Comparison of ENCODE assay signal across 15 cellular contexts in genomic region chr4:86918539-86919072, GRCh38. TPM values are rescaled to one million over a fixed set of nuclear protein-coding genes. Genes with fewer than 3 reads are reported as not detected.
DNase-seq lines count a peak whose midpoint lies in the region; ATAC-seq, FAIRE-seq and TF ChIP-seq lines count a peak whose summit lies in the region.
"Had no signal": no experiment of that assay in that cellular context is flagged by ENCODE, and none has a peak within 500 bp of the region (broad histone marks: within the 10 kb centered on the region; RNA-seq: fewer than 3 reads in every experiment).

No MANE protein-coding gene starts in this region.

- peak; percentile 86 for DNase-seq in IMR-90
- DNase-seq in bronchial epithelial cell (ENCODE audit: low read depth): peak; percentile 36
- peak; percentile 88 for DNase-seq in mesenchymal stem cell
- DNase-seq in H54 (ENCODE audit: insufficient read length, low spot score): no peak
- no peak for DNase-seq in stimulated activated CD4-positive, alpha-beta T cell treated with anti-CD3 and anti-CD28 coated beads, Interleukin-15, amount 100 ng/mL, for 24 hours
- no peak for DNase-seq in H7
- DNase-seq: activated naive CD4-positive, alpha-beta T cell treated with Interleukin-2 at 50 U/mL for 16 hours; NCI-H1105 treated with DMSO at 0.1 percent for 48 hours; NCI-H2227 treated with DMSO at 0.1 percent for 48 hours; nephron progenitor cell; right lobe of liver; SK-N-SH; stomach had no signal

- H2BK12ac ChIP-seq in mesenchymal stem cell (ENCODE audit: low read length in 2 of 2): no peak overlapping the region

- H3K36me3 ChIP-seq in ACC112 (ENCODE audit: insufficient read depth, low read length) (0 out of 2 replicates have a peak, but pooled peaks cover 3% of the 10 kb centered on the region), IMR-90 (ENCODE audit: control insufficient read depth, insufficient read depth, low read length) (no peaks in the 10 kb centered on the region), bronchial epithelial cell (ENCODE audit: control insufficient read depth, insufficient read depth, low read length) (no peaks in the 10 kb centered on the region), mesenchymal stem cell (ENCODE audit: control insufficient read depth in 1 of 2, insufficient read depth in 2 of 2, low read depth in 1 of 2, low read length in 2 of 2) (no peaks in the 10 kb centered on the region), H7 (replicated peaks; ENCODE audit: control insufficient read depth, insufficient read depth, low read length) (no peaks in the 10 kb centered on the region)
- H3K36me3 ChIP-seq: right lobe of liver had no signal

- no peak overlapping the region; the same call in 1 of the 2 replicates for H4K5ac ChIP-seq in IMR-90 (ENCODE audit: low read depth, low read length)

- TF ChIP-seq RAD21 in IMR-90 (IDR thresholded peaks at IDR 0.05; ENCODE audit: low read length): no peak

- peak overlapping the region; percentile 34 for H2BK5ac ChIP-seq in IMR-90 (ENCODE audit: low read depth, low read length, poor library complexity, severe bottlenecking)
- H2BK5ac ChIP-seq in mesenchymal stem cell (ENCODE audit: low read depth, low read length, poor library complexity, severe bottlenecking): no peak overlapping the region

- no peak overlapping the region for H3K4me3 ChIP-seq in ACC112 (ENCODE audit: low read depth, low read length)
- H3K4me3 ChIP-seq in IMR-90 (ENCODE audit: insufficient read depth, low read depth, low read length): no peak overlapping the region
- H3K4me3 ChIP-seq in bronchial epithelial cell (ENCODE audit: low read depth, low read length): no peak overlapping the region
- no peak overlapping the region for H3K4me3 ChIP-seq in mesenchymal stem cell (ENCODE audit: insufficient read depth in 1 of 2, low read depth in 1 of 2, low read length in 2 of 2)
- H3K4me3 ChIP-seq in H7 (ENCODE audit: insufficient read depth, low read depth, low read length): no peak overlapping the region
- H3K4me3 ChIP-seq: right lobe of liver, stomach had no signal

- no peak overlapping the region for H3K56ac ChIP-seq in IMR-90 (ENCODE audit: extremely low read depth, insufficient read depth, low read length)

- intact Hi-C loops in IMR-90 (cut with micrococcal nuclease): no loop called here

- H3K18ac ChIP-seq in IMR-90 (ENCODE audit: low read depth, low read length) (no peak overlapping the region), mesenchymal stem cell (ENCODE audit: low read depth in 1 of 2, low read length in 2 of 2) (no peak overlapping the region)

- no peak overlapping the region for H3K9ac ChIP-seq in IMR-90 (ENCODE audit: low read depth, low read length)
- H3K9ac ChIP-seq in mesenchymal stem cell (ENCODE audit: low read length): peak overlapping the region; percentile 71
- H3K9ac ChIP-seq: SK-N-SH had no signal

- WGBS in IMR-90 (ENCODE audit: extremely low coverage in 2 of 2, insufficient read length in 1 of 2), 2 experiments: no CpG with 5 or more reads among the region's 3 CpGs
- 66% methylated on average over 3 of the region's 3 CpGs for WGBS in mesenchymal stem cell

- FAIRE-seq in bronchial epithelial cell (lab: Jason Lieb, UNC): no peak
- FAIRE-seq in H54 (lab: Jason Lieb, UNC): no peak

- H3K27ac ChIP-seq in ACC112 (ENCODE audit: low read depth, low read length) (peak overlapping the region; percentile 79), IMR-90 (ENCODE audit: insufficient read depth, low read length) (no peak overlapping the region), mesenchymal stem cell (ENCODE audit: low read length, poor library complexity, severe bottlenecking) (no peak overlapping the region)
- H3K27ac ChIP-seq: right lobe of liver, stomach had no signal

- H4K20me1 ChIP-seq in IMR-90 (ENCODE audit: insufficient read depth, low read length): no peaks in the 10 kb centered on the region

- H3K27me3 ChIP-seq in ACC112 (ENCODE audit: insufficient read depth, low read length): no peaks in the 10 kb centered on the region
- H3K27me3 ChIP-seq in IMR-90 (ENCODE audit: control insufficient read depth, insufficient read depth, low read length): no peaks in the 10 kb centered on the region
- no peaks in the 10 kb centered on the region for H3K27me3 ChIP-seq in bronchial epithelial cell (ENCODE audit: control insufficient read depth, insufficient read depth, low read length)
- no peaks in the 10 kb centered on the region for H3K27me3 ChIP-seq in mesenchymal stem cell (ENCODE audit: control insufficient read depth in 1 of 2, insufficient read depth in 1 of 2, low read length in 2 of 2)
- no peaks in the 10 kb centered on the region for H3K27me3 ChIP-seq in H7 (ENCODE audit: control insufficient read depth, insufficient read depth, low read length)
- H3K27me3 ChIP-seq: right lobe of liver, stomach had no signal

- H2AK5ac ChIP-seq in IMR-90 (ENCODE audit: low read depth, low read length): no peak overlapping the region
- H2AK5ac ChIP-seq in mesenchymal stem cell (ENCODE audit: low read length, severe bottlenecking): no peak overlapping the region

- peak overlapping the region; percentile 47 for H2AK9ac ChIP-seq in IMR-90 (replicated peaks; ENCODE audit: low read depth, low read length, poor library complexity)

- H4K8ac ChIP-seq in IMR-90 (ENCODE audit: low read depth in 2 of 2, low read length in 2 of 2) (peak overlapping the region in 1 of 2 experiments; percentile 49; a peak in 1 of 4 replicates), mesenchymal stem cell (ENCODE audit: low read length) (no peak overlapping the region)

- no peaks in the 10 kb centered on the region for H3K79me1 ChIP-seq in IMR-90 (ENCODE audit: low read depth in 1 of 2, low read length in 2 of 2)
- peaks cover 2% of the 10 kb centered on the region for H3K79me1 ChIP-seq in mesenchymal stem cell (replicated peaks; ENCODE audit: low read length, poor library complexity, severe bottlenecking)

- H2BK120ac ChIP-seq in IMR-90 (ENCODE audit: low read depth, low read length): peak overlapping the region; percentile 7; the same call in 1 of the 2 replicates
- no peak overlapping the region for H2BK120ac ChIP-seq in mesenchymal stem cell (ENCODE audit: low read depth, low read length)

- in situ Hi-C loops in IMR-90 (cut with MboI; ENCODE audit: low sequenced_read_pairs): loop anchor here (25.0 kb wide), 1 partner anchor 544 kb away; no protein-coding TSS in a partner anchor

- POLR2A ChIA-PET in IMR-90 (lab: Charles Lee; ENCODE audit: unreplicated experiment): no interaction called here

- H4K91ac ChIP-seq in IMR-90 (ENCODE audit: insufficient read depth, low read depth, low read length) (no peak overlapping the region), mesenchymal stem cell (ENCODE audit: low read length) (no peak overlapping the region)

- H2BK15ac ChIP-seq in IMR-90 (ENCODE audit: low read depth, low read length) (no peak overlapping the region), mesenchymal stem cell (ENCODE audit: low read depth, poor library complexity, severe bottlenecking) (no peak overlapping the region)

- H3K9me1 ChIP-seq in IMR-90 (ENCODE audit: insufficient read depth, low read length): no peaks in the 10 kb centered on the region; the same call in 1 of the 2 replicates

- CTCF ChIA-PET in IMR-90 (lab: Yijun Ruan, JAX): no interaction called here

- H3K9me3 ChIP-seq in IMR-90 (ENCODE audit: control insufficient read depth, insufficient read depth, low read length) (no peaks in the 10 kb centered on the region), mesenchymal stem cell (ENCODE audit: control insufficient read depth, low read length) (no peaks in the 10 kb centered on the region)
- H3K9me3 ChIP-seq: right lobe of liver, SK-N-SH, stomach had no signal

- dilution Hi-C loops in IMR-90 (cut with HindIII; ENCODE audit: low sequenced_read_pairs, unreplicated experiment): no loop called here

- TF ChIP-seq CTCF in IMR-90 (conservative IDR thresholded peaks at IDR 0.05; ENCODE audit: low read depth, low read length): no peak
- TF ChIP-seq CTCF in bronchial epithelial cell (IDR thresholded peaks at IDR 0.05; ENCODE audit: insufficient read depth, low read length, severe bottlenecking): no peak

- H3K4me1 ChIP-seq in ACC112 (ENCODE audit: control insufficient read depth, insufficient read depth, low read length, unreplicated experiment): peaks cover 45% of the 10 kb centered on the region
- peaks cover 2% of the 10 kb centered on the region; the same call in 1 of the 2 replicates for H3K4me1 ChIP-seq in IMR-90 (ENCODE audit: control insufficient read depth, insufficient read depth, low read length)
- H3K4me1 ChIP-seq in mesenchymal stem cell (ENCODE audit: control insufficient read depth, insufficient read depth, low read depth, low read length): peaks cover 3% of the 10 kb centered on the region

- H3K23ac ChIP-seq in IMR-90 (ENCODE audit: low read depth, low read length) (peak overlapping the region; percentile 38; the same call in 1 of the 2 replicates), mesenchymal stem cell (ENCODE audit: low read length in 2 of 2) (no peak overlapping the region)

- no TSS peak for BruUV-seq in IMR-90 (replicated peaks; lab: Mats Ljungman, UMichigan)

- H3K4me2 ChIP-seq in IMR-90 (ENCODE audit: low read depth, low read length): no peak overlapping the region
- H3K4me2 ChIP-seq in mesenchymal stem cell (ENCODE audit: low read length, poor library complexity, severe bottlenecking): no peak overlapping the region
- H3K4me2 ChIP-seq: SK-N-SH had no signal

- TF ChIP-seq POLR2A in IMR-90 (IDR thresholded peaks at IDR 0.05; ENCODE audit: low read depth, low read length) (no peak), H54 (IDR thresholded peaks at IDR 0.05; ENCODE audit: low read depth, low read length) (no peak)

- H3K79me2 ChIP-seq in ACC112 (ENCODE audit: control insufficient read depth, insufficient read depth, low read length, unreplicated experiment): no peaks in the 10 kb centered on the region

- ATAC-seq in IMR-90 (ENCODE audit: low read depth): peak; percentile 36
- ATAC-seq in HG03342 (IDR thresholded peaks at IDR 0.05; ENCODE audit: unreplicated experiment): no peak

- H3K4ac ChIP-seq in IMR-90 (ENCODE audit: low read depth, low read length) (peak overlapping the region; percentile 45; the same call in 1 of the 2 replicates), mesenchymal stem cell (ENCODE audit: low read depth in 1 of 2, low read length in 2 of 2) (peak overlapping the region in 1 of 2 experiments; percentile 30)

- H3K14ac ChIP-seq in IMR-90 (replicated peaks; ENCODE audit: low read depth, low read length): peak overlapping the region; percentile 24; the same call in 1 of the 2 replicates
- no peak overlapping the region for H3K14ac ChIP-seq in mesenchymal stem cell (ENCODE audit: low read length in 2 of 2)

- H2BK20ac ChIP-seq in IMR-90 (ENCODE audit: low read depth, low read length): peak overlapping the region; percentile 59; the same call in 1 of the 2 replicates

- H2AFZ ChIP-seq in ACC112 (ENCODE audit: low read length, unreplicated experiment) (peak overlapping the region; percentile 64), IMR-90 (replicated peaks; ENCODE audit: low read length, poor library complexity) (no peak overlapping the region), mesenchymal stem cell (ENCODE audit: low read depth, low read length) (no peak overlapping the region)

RNA-seq across cellular contexts. Expression of gene AFF1, which starts 16.2 kb away (rescaled TPM):
- 7.0 and 10.8 TPM in 2 replicates for total RNA-seq in IMR-90 (2012; rRNA removed)
- polyA plus RNA-seq in IMR-90 (2012; rRNA removed): 9.6 and 11.4 TPM in 2 replicates
- polyA plus RNA-seq in IMR-90 (2012; cell fraction: cytosol; rRNA removed): 1.8 and 3.5 TPM in 2 replicates
- polyA plus RNA-seq in IMR-90 (2012; cell fraction: nucleus; rRNA removed; ENCODE audit: low replicate concordance): 6.8 and 17.8 TPM in 2 replicates
- total RNA-seq in bronchial epithelial cell: 9.2 and 11.9 TPM in 2 replicates
- polyA plus RNA-seq in mesenchymal stem cell (2013, experiment 1 of 2): 20.2 TPM
- polyA plus RNA-seq in mesenchymal stem cell (2013, experiment 2 of 2): 18.9 TPM
- 27.6 and 42.4 TPM in 2 replicates for total RNA-seq in H7 (2014; rRNA removed; shearing (Covaris generic))

RNA-seq across cellular contexts. Expression of gene C4orf36, which starts 26.4 kb away (rescaled TPM):
- 0.18 and 0.28 TPM in 2 replicates for total RNA-seq in IMR-90 (2012; rRNA removed)
- 0.29 and 0.41 TPM in 2 replicates for polyA plus RNA-seq in IMR-90 (2012; rRNA removed)
- 0.76 TPM in 1 of 2 replicates, not detected in the other for polyA plus RNA-seq in IMR-90 (2012; cell fraction: cytosol; rRNA removed)
- 0.08 and 0.53 TPM in 2 replicates for polyA plus RNA-seq in IMR-90 (2012; cell fraction: nucleus; rRNA removed; ENCODE audit: low replicate concordance)
- total RNA-seq in bronchial epithelial cell: 1.8 and 2.4 TPM in 2 replicates
- 0.50 TPM for polyA plus RNA-seq in mesenchymal stem cell (2013, experiment 1 of 2)
- polyA plus RNA-seq in mesenchymal stem cell (2013, experiment 2 of 2): 0.12 TPM
- total RNA-seq in H7 (2014; rRNA removed; shearing (Covaris generic)): 0.97 TPM in 1 of 2 replicates, not detected in the other

Comparison
In these comparisons a context has a peak if more than half of its experiments do, and no peak if none do; other contexts are left out.
1. DNase-seq: peak in IMR-90 (single experiment), bronchial epithelial cell (single experiment) and mesenchymal stem cell (single experiment); none in H54 (single experiment), stimulated activated CD4-positive, alpha-beta T cell treated with anti-CD3 and anti-CD28 coated beads, Interleukin-15, amount 100 ng/mL, for 24 hours (single experiment) and H7 (single experiment).